14 cellular contexts compared by ENCODE assay signal in the genomic region with DNA sequence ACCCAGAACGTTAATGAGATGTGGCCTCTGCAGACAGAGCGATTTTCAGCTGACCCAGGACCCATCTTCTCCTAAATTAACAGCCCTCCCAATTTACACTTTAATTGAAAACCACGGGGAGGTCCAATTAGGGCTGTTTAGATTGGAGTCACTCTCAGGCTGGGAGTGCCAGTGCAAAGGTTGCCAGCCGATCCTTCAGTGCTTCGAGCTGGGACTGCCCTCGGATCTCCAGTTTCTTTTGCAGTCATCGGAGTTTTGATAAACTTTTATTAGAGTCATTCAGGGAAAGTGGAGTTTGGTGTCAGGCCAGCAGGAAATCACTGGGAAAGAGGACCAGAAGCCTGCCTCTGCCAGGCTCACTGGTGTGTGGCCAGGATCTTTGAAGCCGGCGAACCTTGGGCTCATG.
DNase-seq lines count a peak whose midpoint lies in the region; ATAC-seq and TF ChIP-seq lines count a peak whose summit lies in the region.
"Had no signal": no experiment of that assay in that cellular context is flagged by ENCODE, and none has a peak within 500 bp of the region (broad histone marks: within the 10 kb centered on the region; RNA-seq: fewer than 3 reads in every experiment).

No MANE protein-coding gene starts in this region.

- POLR2A ChIA-PET in CD8-positive, alpha-beta memory T cell (lab: Charles Lee) = no interaction called here

- peaks cover 0 to 2% of the 10 kb centered on the region in 2 donors for H3K27me3 Mint-ChIP-seq in CD8-positive, alpha-beta memory T cell
- H3K27me3 Mint-ChIP-seq: B cell had no signal

- peak in 1 of 2 donors; percentile 44 for TF ChIP-seq POLR2A in Peyer's patch (IDR thresholded peaks at IDR 0.05)
- TF ChIP-seq POLR2A in right lobe of liver (IDR thresholded peaks at IDR 0.05) = no peak
- no peak for TF ChIP-seq POLR2A in stomach (IDR thresholded peaks at IDR 0.05)

- no peaks in the 10 kb centered on the region for H3K36me3 Mint-ChIP-seq in CD8-positive, alpha-beta memory T cell

- H3K4me3 ChIP-seq in Peyer's patch = peak overlapping the region in 2 of 4 donors; percentile 3 to 25
- no peak overlapping the region for H3K4me3 ChIP-seq in right lobe of liver
- peak overlapping the region in 1 of 4 donors; percentile 15 for H3K4me3 ChIP-seq in stomach
- H3K4me3 ChIP-seq in H7 (ENCODE audit: insufficient read depth, low read depth, low read length) = no peak overlapping the region
- H3K4me3 ChIP-seq in CD8-positive, alpha-beta memory T cell (ENCODE audit: low read length) = no peak overlapping the region

- H3K4me3 Mint-ChIP-seq in CD8-positive, alpha-beta memory T cell = no peak overlapping the region
- H3K4me3 Mint-ChIP-seq: B cell had no signal

- H3K4me1 ChIP-seq in Peyer's patch (peaks cover 0 to 16% (median 2%) of the 10 kb centered on the region in 4 donors), right lobe of liver (peaks cover 0 to 12% (median 0%) of the 10 kb centered on the region in 4 donors), stomach (peaks cover 13 to 24% (median 19%) of the 10 kb centered on the region in 4 donors)
- H3K4me1 ChIP-seq in CD8-positive, alpha-beta memory T cell (ENCODE audit: insufficient read depth, low read length) = no peaks in the 10 kb centered on the region

- intact Hi-C loops in right lobe of liver (cut with DNase I) (no loop called here), stomach (cut with DNase I; ENCODE audit: low total_unique reads) (no loop called here), posterior cingulate gyrus (cut with DNase I) (no loop called here)

- 55% methylated on average over 7 of the region's 9 CpGs for WGBS in right lobe of liver (ENCODE audit: insufficient coverage, low coverage, low lambda C conversion rate, missing lambda C conversion rate)
- WGBS in stomach, 5 donors = 19 to 49% (median 28%) methylated on average over 7 to 9 of the region's 9 CpGs

- TF ChIP-seq CTCF in Peyer's patch (IDR thresholded peaks at IDR 0.05) = peak in 3 of 6 experiments; percentile 22 to 40 (median 39)
- no peak for TF ChIP-seq CTCF in right lobe of liver (IDR thresholded peaks at IDR 0.05)
- no peak for TF ChIP-seq CTCF in stomach (IDR thresholded peaks at IDR 0.05)

- CTCF ChIA-PET in CD8-positive, alpha-beta memory T cell (lab: Charles Lee) = no interaction called here

- no peak overlapping the region for H3K27ac Mint-ChIP-seq in CD8-positive, alpha-beta memory T cell
- H3K27ac Mint-ChIP-seq: B cell had no signal

- H3K27me3 ChIP-seq in Peyer's patch = no peaks in the 10 kb centered on the region
- no peaks in the 10 kb centered on the region for H3K27me3 ChIP-seq in right lobe of liver
- H3K27me3 ChIP-seq in stomach = no peaks in the 10 kb centered on the region
- no peaks in the 10 kb centered on the region for H3K27me3 ChIP-seq in H7 (ENCODE audit: control insufficient read depth, insufficient read depth, low read length)
- H3K27me3 ChIP-seq in CD8-positive, alpha-beta memory T cell (ENCODE audit: insufficient read depth, low read length, poor library complexity, severe bottlenecking) = no peaks in the 10 kb centered on the region

- H3K36me3 ChIP-seq in Peyer's patch (peaks cover 0 to 16% (median 0%) of the 10 kb centered on the region in 3 donors), right lobe of liver (peaks cover 0 to 5% (median 0%) of the 10 kb centered on the region in 4 donors), stomach (peaks cover 2 to 37% (median 27%) of the 10 kb centered on the region in 4 donors), H7 (replicated peaks; ENCODE audit: control insufficient read depth, insufficient read depth, low read length) (no peaks in the 10 kb centered on the region; the same call in none of the 2 replicates)
- no peaks in the 10 kb centered on the region for H3K36me3 ChIP-seq in CD8-positive, alpha-beta memory T cell (ENCODE audit: insufficient read depth, low read length)

- TF ChIP-seq EP300 in stomach (IDR thresholded peaks at IDR 0.05) = no peak

- DNase-seq in Peyer's patch (peak in 2 of 3 donors; percentile 80 to 86), epithelial cell of prostate (ENCODE audit: low read depth, low spot score) (no peak), right lobe of liver (no peak), stomach (peak; percentile 59), posterior cingulate gyrus (no peak), H7 (no peak)
- no peak for DNase-seq in CD8-positive, alpha-beta memory T cell
- DNase-seq: activated CD4-positive, alpha-beta T cell treated with anti-CD3 and anti-CD28 coated beads for 48 hours; activated naive CD4-positive, alpha-beta T cell treated with anti-CD3 and anti-CD28 coated beads, Interleukin-2, amount 50 U/mL, for 16 hours; activated T-cell treated with anti-CD3 and anti-CD28 coated beads for 4 hours; effector CD8-positive, alpha-beta T cell had no signal

- no peaks in the 10 kb centered on the region for H3K9me3 Mint-ChIP-seq in CD8-positive, alpha-beta memory T cell

- H3K27ac ChIP-seq in Peyer's patch (peak overlapping the region in 3 of 4 donors; percentile 80 to 84 (median 83)), epithelial cell of prostate (peak overlapping the region; percentile 37), right lobe of liver (peak overlapping the region in 2 of 3 donors; percentile 31 to 54), stomach (peak overlapping the region; percentile 69 to 90 (median 79))
- H3K27ac ChIP-seq in CD8-positive, alpha-beta memory T cell (ENCODE audit: low read depth, low read length) = no peak overlapping the region
- H3K27ac ChIP-seq: HL-60, parathyroid adenoma had no signal

- ATAC-seq in right lobe of liver = peak in 3 of 4 donors; percentile 41 to 55 (median 48)

- H3K9me3 ChIP-seq in Peyer's patch = no peaks in the 10 kb centered on the region
- H3K9me3 ChIP-seq in right lobe of liver = no peaks in the 10 kb centered on the region
- no peaks in the 10 kb centered on the region for H3K9me3 ChIP-seq in stomach
- H3K9me3 ChIP-seq in CD8-positive, alpha-beta memory T cell (ENCODE audit: low read length) = no peaks in the 10 kb centered on the region

- no peaks in the 10 kb centered on the region for H3K4me1 Mint-ChIP-seq in CD8-positive, alpha-beta memory T cell
- H3K4me1 Mint-ChIP-seq: B cell had no signal

Comparison
In these comparisons a context has a peak if more than half of its experiments do, and no peak if none do; other contexts are left out.
1. DNase-seq: peak in Peyer's patch (2 of 3) and stomach (single experiment); none in epithelial cell of prostate (single experiment), right lobe of liver (0 of 3), posterior cingulate gyrus (0 of 10), H7 (single experiment) and CD8-positive, alpha-beta memory T cell (0 of 5).